ENCODE assay signal across 19 cellular contexts in genomic region chr6:31446481-31446880, GRCh38.
"Had no signal": no experiment of that assay in that cellular context is flagged by ENCODE, and none has a peak within 500 bp of the region (broad histone marks: within the 10 kb centered on the region; RNA-seq: fewer than 3 reads in every experiment).

No MANE protein-coding gene starts in this region.

- H3K9me3 ChIP-seq: body of pancreas, neutrophil, transverse colon, vagina had no signal

- ATAC-seq: activated CD8-positive, alpha-beta memory T cell treated with anti-CD3 and anti-CD28 coated beads, Interleukin-2, amount 10 ng/mL, durations not matched to agents 7 days and 5 days; body of pancreas; natural killer cell; stimulated activated naive B cell treated with anti-CD40 and anti-IgM and Interleukin-4, amounts not matched to agents 10 μg/mL and 1 μg/mL and 100 μg/mL, for 72 hours had no signal

- H3K27me3 ChIP-seq: body of pancreas, vagina had no signal

- H3K4me1 Mint-ChIP-seq: central memory CD8-positive, alpha-beta T cell had no signal

- H3K9me3 Mint-ChIP-seq: central memory CD8-positive, alpha-beta T cell; natural killer cell; T-helper 2 cell treated with Interferon-gamma antibody and Interleukin-4, amounts not matched to agents 5 μg/mL and 100 μg/mL, for 36 hours had no signal

- H3K4me3 ChIP-seq: body of pancreas, transverse colon, vagina had no signal

- DNase-seq: activated CD4-positive, CD25-positive, alpha-beta regulatory T cell; activated CD8-positive, alpha-beta memory T cell treated with anti-CD3 and anti-CD28 coated beads, Interleukin-2, amount 10 ng/mL, durations not matched to agents 7 days and 5 days; activated naive CD4-positive, alpha-beta T cell treated with anti-CD3 and anti-CD28 coated beads, Interleukin-2, amount 50 U/mL, for 16 hours; activated T-cell treated with anti-CD3 and anti-CD28 coated beads, Interleukin-2, amount 50 U/mL, for 1 hour; body of pancreas; cortex of kidney; effector memory CD4-positive, alpha-beta T cell; head of caudate nucleus; mesendoderm; natural killer cell; posterior cingulate gyrus; stimulated activated CD4-positive, alpha-beta T cell treated with anti-CD3 and anti-CD28 coated beads, Interleukin-2, amount 100 ng/mL, for 48 hours; stimulated activated naive B cell treated with anti-CD40 and anti-IgM and Interleukin-4, amounts not matched to agents 10 μg/mL and 1 μg/mL and 100 μg/mL, for 72 hours; substantia nigra; transverse colon had no signal

- H3K36me3 ChIP-seq: neutrophil, transverse colon, vagina had no signal

- H3K4me1 ChIP-seq: vagina had no signal

- H3K27ac Mint-ChIP-seq: activated CD8-positive, alpha-beta memory T cell treated with anti-CD3 and anti-CD28 coated beads, Interleukin-2, amount 10 ng/mL, durations not matched to agents 7 days and 5 days; natural killer cell; stimulated activated naive B cell treated with anti-CD40 and anti-IgM and Interleukin-4, amounts not matched to agents 10 μg/mL and 1 μg/mL and 100 μg/mL, for 72 hours; T-helper 2 cell treated with Interferon-gamma antibody and Interleukin-4, amounts not matched to agents 5 μg/mL and 100 μg/mL, for 36 hours had no signal

- H3K4me3 Mint-ChIP-seq: activated CD8-positive, alpha-beta memory T cell treated with anti-CD3 and anti-CD28 coated beads, Interleukin-2, amount 10 ng/mL, durations not matched to agents 7 days and 5 days; central memory CD8-positive, alpha-beta T cell; natural killer cell; stimulated activated naive B cell treated with anti-CD40 and anti-IgM and Interleukin-4, amounts not matched to agents 10 μg/mL and 1 μg/mL and 100 μg/mL, for 72 hours; T-helper 2 cell treated with Interferon-gamma antibody and Interleukin-4, amounts not matched to agents 5 μg/mL and 100 μg/mL, for 36 hours had no signal
